11 cellular contexts compared by ENCODE assay signal in the genomic region with DNA sequence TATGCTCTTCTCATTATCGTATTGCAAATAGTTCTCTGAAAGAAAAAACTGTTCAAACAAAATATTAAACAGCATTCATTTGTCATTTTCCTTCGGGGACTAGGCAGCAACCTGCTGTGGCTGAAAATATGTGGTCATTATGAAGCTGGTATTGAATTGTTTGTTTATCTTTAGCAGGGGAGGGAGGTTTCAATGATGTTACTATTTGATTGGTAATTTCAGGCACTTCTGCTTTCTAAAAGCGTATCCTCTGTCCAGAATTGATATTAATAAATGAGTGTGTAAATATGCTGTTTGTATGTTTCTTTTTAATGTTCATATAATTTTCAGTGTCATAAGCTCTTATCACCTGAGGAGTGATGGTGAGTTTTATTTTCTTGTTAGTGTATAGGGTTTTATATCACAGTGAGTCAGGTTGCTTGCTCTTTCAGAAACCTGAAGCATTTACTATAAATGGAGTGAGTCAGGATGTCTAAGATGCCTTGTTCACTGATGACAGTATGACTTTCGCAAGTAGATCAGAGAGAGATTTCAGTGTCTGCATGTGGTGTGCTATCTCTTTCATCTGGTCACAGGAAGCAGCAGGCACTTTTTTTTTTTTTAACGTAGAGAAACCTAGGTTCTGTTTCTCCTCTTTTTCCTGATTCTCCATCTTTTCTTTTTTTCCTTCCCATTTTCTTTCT.
DNase-seq lines count a peak whose midpoint lies in the region; ATAC-seq lines count a peak whose summit lies in the region.
"Had no signal": no experiment of that assay in that cellular context is flagged by ENCODE, and none has a peak within 500 bp of the region (broad histone marks: within the 10 kb centered on the region; RNA-seq: fewer than 3 reads in every experiment).

No MANE protein-coding gene starts in this region.

- no peaks in the 10 kb centered on the region for H3K36me3 Mint-ChIP-seq in activated T-cell treated with anti-CD3 and anti-CD28 coated beads, Interleukin-2, amount 50 U/mL, for 72 hours (ENCODE audit: insufficient read depth in 2 of 2)
- H3K36me3 Mint-ChIP-seq in activated T-cell treated with anti-CD3 and anti-CD28 coated beads, Interleukin-2, amount 50 U/mL, for 24 hours (ENCODE audit: low read depth), result no peaks in the 10 kb centered on the region
- no peaks in the 10 kb centered on the region for H3K36me3 Mint-ChIP-seq in stimulated activated effector memory CD8-positive, alpha-beta T cell treated with anti-CD3 and anti-CD28 coated beads, Interleukin-12 subunit alpha, Interleukin-12 subunit beta, amount 100 ng/mL, for 72 hours
- H3K36me3 Mint-ChIP-seq: mesothelial cell of epicardium had no signal

- H3K27me3 Mint-ChIP-seq in activated T-cell treated with anti-CD3 and anti-CD28 coated beads, Interleukin-2, amount 50 U/mL, for 72 hours (ENCODE audit: low read depth), result no peaks in the 10 kb centered on the region
- no peaks in the 10 kb centered on the region for H3K27me3 Mint-ChIP-seq in activated T-cell treated with anti-CD3 and anti-CD28 coated beads, Interleukin-2, amount 50 U/mL, for 24 hours
- H3K27me3 Mint-ChIP-seq: CD4-positive, alpha-beta T cell had no signal

- peak overlapping the region; percentile 48 to 67 for H3K4me3 Mint-ChIP-seq in activated T-cell treated with anti-CD3 and anti-CD28 coated beads, Interleukin-2, amount 50 U/mL, for 72 hours
- H3K4me3 Mint-ChIP-seq in activated T-cell treated with anti-CD3 and anti-CD28 coated beads, Interleukin-2, amount 50 U/mL, for 24 hours, result no peak overlapping the region
- no peak overlapping the region for H3K4me3 Mint-ChIP-seq in stimulated activated effector memory CD8-positive, alpha-beta T cell treated with anti-CD3 and anti-CD28 coated beads, Interleukin-12 subunit alpha, Interleukin-12 subunit beta, amount 100 ng/mL, for 72 hours
- H3K4me3 Mint-ChIP-seq: CD4-positive, alpha-beta T cell; mesothelial cell of epicardium had no signal

- peak in 1 of 2 donors; percentile 0 for DNase-seq in activated T-cell treated with anti-CD3 and anti-CD28 coated beads, Interleukin-2, amount 50 U/mL, for 72 hours
- no peak for DNase-seq in activated T-cell treated with anti-CD3 and anti-CD28 coated beads, Interleukin-2, amount 50 U/mL, for 24 hours
- DNase-seq in NCI-H69 (lab: John Stamatoyannopoulos, UW), result peak; percentile 97
- DNase-seq in dedifferentiated amniotic fluid mesenchymal stem cell (ENCODE audit: extremely low spot score), result peak; percentile 36
- no peak for DNase-seq in stimulated activated effector memory CD8-positive, alpha-beta T cell treated with anti-CD3 and anti-CD28 coated beads, Interleukin-12 subunit alpha, Interleukin-12 subunit beta, amount 100 ng/mL, for 72 hours (ENCODE audit: low spot score in 2 of 2)
- no peak for DNase-seq in RPMI8226
- DNase-seq: CD4-positive, alpha-beta T cell; upper lobe of right lung had no signal

- H3K4me1 Mint-ChIP-seq in activated T-cell treated with anti-CD3 and anti-CD28 coated beads, Interleukin-2, amount 50 U/mL, for 72 hours (ENCODE audit: low read depth), result peaks cover 16% of the 10 kb centered on the region
- H3K4me1 Mint-ChIP-seq in activated T-cell treated with anti-CD3 and anti-CD28 coated beads, Interleukin-2, amount 50 U/mL, for 24 hours (ENCODE audit: low read depth), result no peaks in the 10 kb centered on the region
- H3K4me1 Mint-ChIP-seq in stimulated activated effector memory CD8-positive, alpha-beta T cell treated with anti-CD3 and anti-CD28 coated beads, Interleukin-12 subunit alpha, Interleukin-12 subunit beta, amount 100 ng/mL, for 72 hours, result no peaks in the 10 kb centered on the region

- peak overlapping the region; percentile 90 for H3K27ac Mint-ChIP-seq in activated T-cell treated with anti-CD3 and anti-CD28 coated beads, Interleukin-2, amount 50 U/mL, for 72 hours
- H3K27ac Mint-ChIP-seq in activated T-cell treated with anti-CD3 and anti-CD28 coated beads, Interleukin-2, amount 50 U/mL, for 24 hours, result no peak overlapping the region
- no peak overlapping the region for H3K27ac Mint-ChIP-seq in stimulated activated effector memory CD8-positive, alpha-beta T cell treated with anti-CD3 and anti-CD28 coated beads, Interleukin-12 subunit alpha, Interleukin-12 subunit beta, amount 100 ng/mL, for 72 hours
- H3K27ac Mint-ChIP-seq: CD4-positive, alpha-beta T cell; mesothelial cell of epicardium had no signal

- peaks cover 0 to 2% of the 10 kb centered on the region in 2 donors for H3K9me3 Mint-ChIP-seq in activated T-cell treated with anti-CD3 and anti-CD28 coated beads, Interleukin-2, amount 50 U/mL, for 72 hours
- H3K9me3 Mint-ChIP-seq in activated T-cell treated with anti-CD3 and anti-CD28 coated beads, Interleukin-2, amount 50 U/mL, for 24 hours, result peaks cover 5% of the 10 kb centered on the region
- H3K9me3 Mint-ChIP-seq in stimulated activated effector memory CD8-positive, alpha-beta T cell treated with anti-CD3 and anti-CD28 coated beads, Interleukin-12 subunit alpha, Interleukin-12 subunit beta, amount 100 ng/mL, for 72 hours, result peaks cover 5% of the 10 kb centered on the region
- H3K9me3 Mint-ChIP-seq: mesothelial cell of epicardium had no signal

- ATAC-seq in activated T-cell treated with anti-CD3 and anti-CD28 coated beads, Interleukin-2, amount 50 U/mL, for 72 hours (replicated peaks in 1 of 2), result peak; percentile 88 to 91
- ATAC-seq in stimulated activated effector memory CD8-positive, alpha-beta T cell treated with anti-CD3 and anti-CD28 coated beads, Interleukin-12 subunit alpha, Interleukin-12 subunit beta, amount 100 ng/mL, for 72 hours, result peak; percentile 51
- ATAC-seq in GM21825 (IDR thresholded peaks at IDR 0.05; ENCODE audit: unreplicated experiment), result no peak
- no peak for ATAC-seq in HG02884 (IDR thresholded peaks at IDR 0.05; ENCODE audit: unreplicated experiment)
- ATAC-seq: upper lobe of right lung had no signal

Comparison
In these comparisons a context has a peak if more than half of its experiments do, and no peak if none do; other contexts are left out.
1. H3K4me3 Mint-ChIP-seq: peak in activated T-cell treated with anti-CD3 and anti-CD28 coated beads, Interleukin-2, amount 50 U/mL, for 72 hours (2 of 2); none in activated T-cell treated with anti-CD3 and anti-CD28 coated beads, Interleukin-2, amount 50 U/mL, for 24 hours (single experiment) and stimulated activated effector memory CD8-positive, alpha-beta T cell treated with anti-CD3 and anti-CD28 coated beads, Interleukin-12 subunit alpha, Interleukin-12 subunit beta, amount 100 ng/mL, for 72 hours (single experiment).
2. ATAC-seq: peak in activated T-cell treated with anti-CD3 and anti-CD28 coated beads, Interleukin-2, amount 50 U/mL, for 72 hours (2 of 2) and stimulated activated effector memory CD8-positive, alpha-beta T cell treated with anti-CD3 and anti-CD28 coated beads, Interleukin-12 subunit alpha, Interleukin-12 subunit beta, amount 100 ng/mL, for 72 hours (single experiment); none in GM21825 (single experiment) and HG02884 (single experiment).
3. DNase-seq: peak in NCI-H69 (single experiment) and dedifferentiated amniotic fluid mesenchymal stem cell (single experiment); none in activated T-cell treated with anti-CD3 and anti-CD28 coated beads, Interleukin-2, amount 50 U/mL, for 24 hours (single experiment), stimulated activated effector memory CD8-positive, alpha-beta T cell treated with anti-CD3 and anti-CD28 coated beads, Interleukin-12 subunit alpha, Interleukin-12 subunit beta, amount 100 ng/mL, for 72 hours (0 of 2) and RPMI8226 (single experiment).